6 cellular contexts compared by ENCODE assay signal in genomic region chr6:89636412-89636811, GRCh38. TPM values are rescaled to one million over a fixed set of nuclear protein-coding genes. Genes with fewer than 3 reads are reported as not detected.
DNase-seq lines count a peak whose midpoint lies in the region; ATAC-seq and TF ChIP-seq lines count a peak whose summit lies in the region.
"Not testable (repeated sequence)": the region's sequence is repeated elsewhere in the genome, so short reads cannot be mapped to it uniquely, and the experiment has no call there.

No MANE protein-coding gene starts in this region.

- peaks cover 20 to 45% (median 29%) of the 10 kb centered on the region in 4 donors for H3K4me1 Mint-ChIP-seq in CD4-positive, alpha-beta memory T cell
- peaks cover 21% of the 10 kb centered on the region for H3K4me1 Mint-ChIP-seq in T-helper 2 cell treated with Interferon-gamma antibody and Interleukin-4, amounts not matched to agents 5 μg/mL and 100 μg/mL, for 36 hours (ENCODE audit: low read depth)
- peaks cover 37% of the 10 kb centered on the region for H3K4me1 Mint-ChIP-seq in activated T-cell treated with anti-CD3 and anti-CD28 coated beads, Interleukin-2, amount 50 U/mL, for 24 hours (ENCODE audit: low read depth)
- H3K4me1 Mint-ChIP-seq in activated naive CD8-positive, alpha-beta T cell (ENCODE audit: low read depth), result peaks cover 33% of the 10 kb centered on the region
- peaks cover 22% of the 10 kb centered on the region for H3K4me1 Mint-ChIP-seq in nephron

- intact Hi-C loops in CD4-positive, alpha-beta memory T cell (cut with micrococcal nuclease); IMR-90 (cut with micrococcal nuclease): not testable (repeated sequence)

- not testable (repeated sequence) for H3K9me3 ChIP-seq in CD4-positive, alpha-beta memory T cell (ENCODE audit: control insufficient read depth in 1 of 2, low read length in 2 of 2); IMR-90 (ENCODE audit: control insufficient read depth, insufficient read depth, low read length)

- ATAC-seq in IMR-90 (ENCODE audit: low read depth), result not testable (repeated sequence)

- not testable (repeated sequence) for H3K56ac ChIP-seq in IMR-90 (ENCODE audit: extremely low read depth, insufficient read depth, low read length)

- peak overlapping the region in 3 of 7 donors; percentile 6 to 17 (median 11) for H3K27ac Mint-ChIP-seq in CD4-positive, alpha-beta memory T cell
- H3K27ac Mint-ChIP-seq in T-helper 2 cell treated with Interferon-gamma antibody and Interleukin-4, amounts not matched to agents 5 μg/mL and 100 μg/mL, for 36 hours, result not testable (repeated sequence)
- H3K27ac Mint-ChIP-seq in activated T-cell treated with anti-CD3 and anti-CD28 coated beads, Interleukin-2, amount 50 U/mL, for 24 hours, result peak overlapping the region; percentile 61
- peak overlapping the region; percentile 61 for H3K27ac Mint-ChIP-seq in activated naive CD8-positive, alpha-beta T cell
- H3K27ac Mint-ChIP-seq in nephron, result peak overlapping the region in 1 of 3 experiments; percentile 44

- TF ChIP-seq POLR2A in IMR-90 (IDR thresholded peaks at IDR 0.05; ENCODE audit: low read depth, low read length), result not testable (repeated sequence)

- TSS peak; percentile 46 for BruUV-seq in IMR-90 (replicated peaks; lab: Mats Ljungman, UMichigan)

- H3K14ac ChIP-seq in IMR-90 (replicated peaks; ENCODE audit: low read depth, low read length), result not testable (repeated sequence)

- H3K4me1 ChIP-seq in CD4-positive, alpha-beta memory T cell (ENCODE audit: insufficient read depth, low read length), result peaks cover 18% of the 10 kb centered on the region
- not testable (repeated sequence) for H3K4me1 ChIP-seq in IMR-90 (ENCODE audit: control insufficient read depth, insufficient read depth, low read length)

- not testable (repeated sequence) for H4K20me1 ChIP-seq in IMR-90 (ENCODE audit: insufficient read depth, low read length)

- not testable (repeated sequence) for H2BK120ac ChIP-seq in IMR-90 (ENCODE audit: low read depth, low read length)

- TF ChIP-seq RAD21 in IMR-90 (IDR thresholded peaks at IDR 0.05; ENCODE audit: low read length), result not testable (repeated sequence)

- H4K91ac ChIP-seq in IMR-90 (ENCODE audit: insufficient read depth, low read depth, low read length), result not testable (repeated sequence)

- H2BK20ac ChIP-seq in IMR-90 (ENCODE audit: low read depth, low read length), result not testable (repeated sequence)

- H3K4ac ChIP-seq in IMR-90 (ENCODE audit: low read depth, low read length), result not testable (repeated sequence)

- H3K9me3 Mint-ChIP-seq in CD4-positive, alpha-beta memory T cell; T-helper 2 cell treated with Interferon-gamma antibody and Interleukin-4, amounts not matched to agents 5 μg/mL and 100 μg/mL, for 36 hours; activated T-cell treated with anti-CD3 and anti-CD28 coated beads, Interleukin-2, amount 50 U/mL, for 24 hours; activated naive CD8-positive, alpha-beta T cell (ENCODE audit: low read depth); nephron: not testable (repeated sequence)

- H2AK9ac ChIP-seq in IMR-90 (replicated peaks; ENCODE audit: low read depth, low read length, poor library complexity), result not testable (repeated sequence)

- H3K36me3 ChIP-seq in CD4-positive, alpha-beta memory T cell (ENCODE audit: insufficient read depth, low read length); IMR-90 (ENCODE audit: control insufficient read depth, insufficient read depth, low read length): not testable (repeated sequence)

- in situ Hi-C loops in IMR-90 (cut with MboI; ENCODE audit: low sequenced_read_pairs), result not testable (repeated sequence)

- H3K27me3 ChIP-seq in CD4-positive, alpha-beta memory T cell (ENCODE audit: insufficient read depth, low read length); IMR-90 (ENCODE audit: control insufficient read depth, insufficient read depth, low read length): not testable (repeated sequence)

- H3K4me3 ChIP-seq in CD4-positive, alpha-beta memory T cell (ENCODE audit: low read length in 2 of 2); IMR-90 (ENCODE audit: insufficient read depth, low read depth, low read length): not testable (repeated sequence)

- no CpG with 5 or more reads among the region's 3 CpGs for WGBS in IMR-90 (ENCODE audit: extremely low coverage in 2 of 2, insufficient read length in 1 of 2), 2 experiments

- POLR2A ChIA-PET in CD4-positive, alpha-beta memory T cell (lab: Charles Lee; ENCODE audit: partially characterized antibody), result not testable (repeated sequence)
- POLR2A ChIA-PET in IMR-90 (lab: Charles Lee; ENCODE audit: unreplicated experiment), result interaction anchor here (0.5 kb wide), 1 partner anchor 551 kb away, joined by 3 read pairs; no protein-coding TSS in a partner anchor

- not testable (repeated sequence) for H3K27ac ChIP-seq in CD4-positive, alpha-beta memory T cell (ENCODE audit: low read depth, low read length); IMR-90 (ENCODE audit: insufficient read depth, low read length)

- H3K9me1 ChIP-seq in IMR-90 (ENCODE audit: insufficient read depth, low read length), result not testable (repeated sequence)

- dilution Hi-C loops in IMR-90 (cut with HindIII; ENCODE audit: low sequenced_read_pairs, unreplicated experiment), result not testable (repeated sequence)

- not testable (repeated sequence) for TF ChIP-seq CTCF in IMR-90 (conservative IDR thresholded peaks at IDR 0.05; ENCODE audit: low read depth, low read length); nephron (IDR thresholded peaks at IDR 0.05; ENCODE audit: unreplicated experiment in 3 of 3)

- peaks cover 23 to 39% of the 10 kb centered on the region in 2 donors for H3K36me3 Mint-ChIP-seq in CD4-positive, alpha-beta memory T cell
- peaks cover 38% of the 10 kb centered on the region for H3K36me3 Mint-ChIP-seq in T-helper 2 cell treated with Interferon-gamma antibody and Interleukin-4, amounts not matched to agents 5 μg/mL and 100 μg/mL, for 36 hours (ENCODE audit: low read depth)
- H3K36me3 Mint-ChIP-seq in activated T-cell treated with anti-CD3 and anti-CD28 coated beads, Interleukin-2, amount 50 U/mL, for 24 hours (ENCODE audit: low read depth), result peaks cover 58% of the 10 kb centered on the region
- peaks cover 17% of the 10 kb centered on the region for H3K36me3 Mint-ChIP-seq in activated naive CD8-positive, alpha-beta T cell
- peaks cover 33% of the 10 kb centered on the region for H3K36me3 Mint-ChIP-seq in nephron (ENCODE audit: low read depth)

- not testable (repeated sequence) for H3K23ac ChIP-seq in IMR-90 (ENCODE audit: low read depth, low read length)

- not testable (repeated sequence) for H3K4me2 ChIP-seq in IMR-90 (ENCODE audit: low read depth, low read length)

- not testable (repeated sequence) for H3K18ac ChIP-seq in IMR-90 (ENCODE audit: low read depth, low read length)

- peaks cover 10 to 13% of the 10 kb centered on the region in 2 experiments; a peak in 3 of 4 replicates for H3K79me1 ChIP-seq in IMR-90 (ENCODE audit: low read depth in 1 of 2, low read length in 2 of 2)

- CTCF ChIA-PET in CD4-positive, alpha-beta memory T cell (lab: Charles Lee; ENCODE audit: partially characterized antibody), result interaction anchor here (0.7 kb wide), 1 partner anchor 513 kb away, joined by 4 read pairs; no protein-coding TSS in a partner anchor
- CTCF ChIA-PET in IMR-90 (lab: Yijun Ruan, JAX), result not testable (repeated sequence)

- H3K9ac ChIP-seq in IMR-90 (ENCODE audit: low read depth, low read length), result not testable (repeated sequence)

- H2BK15ac ChIP-seq in IMR-90 (ENCODE audit: low read depth, low read length), result not testable (repeated sequence)

- H4K8ac ChIP-seq in IMR-90 (ENCODE audit: low read depth in 2 of 2, low read length in 2 of 2), result not testable (repeated sequence)

- H2AFZ ChIP-seq in IMR-90 (replicated peaks; ENCODE audit: low read length, poor library complexity), result not testable (repeated sequence)

- DNase-seq in CD4-positive, alpha-beta memory T cell; IMR-90; T-helper 2 cell treated with Interferon-gamma antibody and Interleukin-4, amounts not matched to agents 5 μg/mL and 100 μg/mL, for 36 hours (ENCODE audit: low spot score); activated T-cell treated with anti-CD3 and anti-CD28 coated beads, Interleukin-2, amount 50 U/mL, for 24 hours: not testable (repeated sequence)

- not testable (repeated sequence) for H3K27me3 Mint-ChIP-seq in CD4-positive, alpha-beta memory T cell; T-helper 2 cell treated with Interferon-gamma antibody and Interleukin-4, amounts not matched to agents 5 μg/mL and 100 μg/mL, for 36 hours (ENCODE audit: low read depth); activated T-cell treated with anti-CD3 and anti-CD28 coated beads, Interleukin-2, amount 50 U/mL, for 24 hours; activated naive CD8-positive, alpha-beta T cell; nephron (ENCODE audit: low read depth)

- H2AK5ac ChIP-seq in IMR-90 (ENCODE audit: low read depth, low read length), result not testable (repeated sequence)

- not testable (repeated sequence) for H2BK5ac ChIP-seq in IMR-90 (ENCODE audit: low read depth, low read length, poor library complexity, severe bottlenecking)

- H4K5ac ChIP-seq in IMR-90 (ENCODE audit: low read depth, low read length), result not testable (repeated sequence)

- peak overlapping the region in 6 of 8 donors; percentile 20 to 46 (median 35) for H3K4me3 Mint-ChIP-seq in CD4-positive, alpha-beta memory T cell
- H3K4me3 Mint-ChIP-seq in T-helper 2 cell treated with Interferon-gamma antibody and Interleukin-4, amounts not matched to agents 5 μg/mL and 100 μg/mL, for 36 hours, result peak overlapping the region; percentile 19
- peak overlapping the region; percentile 20 for H3K4me3 Mint-ChIP-seq in activated T-cell treated with anti-CD3 and anti-CD28 coated beads, Interleukin-2, amount 50 U/mL, for 24 hours
- H3K4me3 Mint-ChIP-seq in activated naive CD8-positive, alpha-beta T cell, result peak overlapping the region; percentile 52
- H3K4me3 Mint-ChIP-seq in nephron, result peak overlapping the region; percentile 7 to 64 (median 53)

RNA-seq across cellular contexts. Expression of gene LYRM2, which starts 2.1 kb away (rescaled TPM):
- 10 to 100 TPM; 31.8 to 36.7 TPM for total RNA-seq in CD4-positive, alpha-beta memory T cell
- 10 to 100 TPM; 73.1 to 73.3 TPM for polyA plus RNA-seq in CD4-positive, alpha-beta memory T cell
- total RNA-seq in IMR-90 (2012; rRNA removed), result 22.8 and 24.0 TPM in 2 replicates
- polyA plus RNA-seq in IMR-90 (2012; rRNA removed), result 14.0 and 14.8 TPM in 2 replicates
- polyA plus RNA-seq in IMR-90 (2012; cell fraction: cytosol; rRNA removed), result 1.7 and 2.3 TPM in 2 replicates
- 0.40 and 3.2 TPM in 2 replicates for polyA plus RNA-seq in IMR-90 (2012; cell fraction: nucleus; rRNA removed; ENCODE audit: low replicate concordance)
